Comparison of ENCODE assay signal across 13 cellular contexts in the genomic region with DNA sequence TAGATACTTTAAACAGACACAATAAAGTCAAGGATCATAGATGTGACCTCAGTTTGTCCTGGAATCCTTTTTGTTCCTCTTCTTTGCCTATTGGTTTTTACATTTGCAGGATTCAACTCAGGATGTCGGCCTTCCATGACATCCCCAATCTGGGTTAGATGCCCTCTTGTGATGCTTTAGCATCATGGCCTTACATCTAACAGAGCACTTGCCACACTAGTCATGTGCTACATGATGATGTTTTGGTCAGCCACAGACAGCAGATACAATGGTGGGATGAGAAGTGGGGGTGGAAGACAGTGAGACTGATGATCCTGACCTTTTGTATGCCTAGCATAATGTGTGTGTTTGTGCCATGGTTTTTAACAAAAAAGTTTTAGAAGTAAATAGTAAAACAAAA. TPM values are rescaled to one million over a fixed set of nuclear protein-coding genes. Genes with fewer than 3 reads are reported as not detected.
DNase-seq lines count a peak whose midpoint lies in the region; ATAC-seq and TF ChIP-seq lines count a peak whose summit lies in the region.
"Had no signal": no experiment of that assay in that cellular context is flagged by ENCODE, and none has a peak within 500 bp of the region (broad histone marks: within the 10 kb centered on the region; RNA-seq: fewer than 3 reads in every experiment).

No MANE protein-coding gene starts in this region.

- no peak overlapping the region for H3K4me2 ChIP-seq in OCI-LY7 (ENCODE audit: low read length)

- POLR2A ChIA-PET in activated naive CD8-positive, alpha-beta T cell treated with anti-CD3 and anti-CD28 coated beads, Interleukin-2, amount 10 ng/mL, durations not matched to agents 7 days and 5 days (lab: Charles Lee), result interaction anchor here (0.6 to 1.2 kb wide), 2 partner anchors 134 to 157 kb away, joined by 3 to 4 read pairs; no protein-coding TSS in a partner anchor
- POLR2A ChIA-PET in OCI-LY7 (lab: Charles Lee) (no interaction called here), GM10248 (lab: Yijun Ruan, JAX) (no interaction called here)

- peaks cover 19% of the 10 kb centered on the region for H3K36me3 Mint-ChIP-seq in activated naive CD8-positive, alpha-beta T cell treated with anti-CD3 and anti-CD28 coated beads, Interleukin-2, amount 10 ng/mL, durations not matched to agents 7 days and 5 days
- H3K36me3 Mint-ChIP-seq in activated naive CD8-positive, alpha-beta T cell treated with anti-CD3 and anti-CD28 coated beads for 36 hours, result peaks cover 11% of the 10 kb centered on the region
- peaks cover 17% of the 10 kb centered on the region for H3K36me3 Mint-ChIP-seq in type B pancreatic cell

- CTCF ChIA-PET in OCI-LY7 (lab: Charles Lee; ENCODE audit: unreplicated experiment) (no interaction called here), GM10248 (lab: Yijun Ruan, JAX) (interaction anchor here (1.1 to 3.2 kb wide), 4 partner anchors 8 to 16 kb away, joined by 3 to 14 read pairs (median 4); no protein-coding TSS in a partner anchor)

- H4K20me1 ChIP-seq in OCI-LY7 (ENCODE audit: insufficient read depth, low read length), result no peaks in the 10 kb centered on the region

- ATAC-seq in activated naive CD8-positive, alpha-beta T cell treated with anti-CD3 and anti-CD28 coated beads, Interleukin-2, amount 10 ng/mL, durations not matched to agents 7 days and 5 days (ENCODE audit: low read depth), result no peak
- no peak for ATAC-seq in body of pancreas

- H2AFZ ChIP-seq in OCI-LY7 (ENCODE audit: low read length), result no peak overlapping the region

- no peak for TF ChIP-seq POLR2A in body of pancreas (IDR thresholded peaks at IDR 0.05)

- BruUV-seq in OCI-LY7 (replicated peaks; lab: Mats Ljungman, UMichigan), result no TSS peak

- peaks cover 19% of the 10 kb centered on the region for H3K4me1 Mint-ChIP-seq in activated naive CD8-positive, alpha-beta T cell treated with anti-CD3 and anti-CD28 coated beads, Interleukin-2, amount 10 ng/mL, durations not matched to agents 7 days and 5 days
- H3K4me1 Mint-ChIP-seq in activated naive CD8-positive, alpha-beta T cell treated with anti-CD3 and anti-CD28 coated beads for 36 hours, result peaks cover 17% of the 10 kb centered on the region
- H3K4me1 Mint-ChIP-seq in type B pancreatic cell (ENCODE audit: unreplicated experiment), result peaks cover 8% of the 10 kb centered on the region

- DNase-seq in activated naive CD8-positive, alpha-beta T cell treated with anti-CD3 and anti-CD28 coated beads, Interleukin-2, amount 10 ng/mL, durations not matched to agents 7 days and 5 days, result no peak
- no peak for DNase-seq in activated naive CD8-positive, alpha-beta T cell treated with anti-CD3 and anti-CD28 coated beads for 36 hours
- DNase-seq in OCI-LY7 (ENCODE audit: low spot score) (peak; percentile 8), iPS-NIHi7 (ENCODE audit: extremely low spot score) (peak; percentile 13), type B pancreatic cell (ENCODE audit: extremely low spot score, unreplicated experiment) (no peak), body of pancreas (no peak), occipital lobe (lab: John Stamatoyannopoulos, UW) (no peak), GM10248 (ENCODE audit: extremely low spot score) (no peak)
- DNase-seq: BE2C, caudate nucleus, NCI-H1417 treated with DMSO at 0.1 percent for 48 hours had no signal

- TF ChIP-seq CTCF in OCI-LY7 (conservative IDR thresholded peaks at IDR 0.05; ENCODE audit: low read length) (0 out of 2 replicates have a peak, but pooled peaks have one; percentile 19), type B pancreatic cell (conservative IDR thresholded peaks at IDR 0.05) (no peak), body of pancreas (IDR thresholded peaks at IDR 0.05) (no peak), GM10248 (IDR thresholded peaks at IDR 0.05; ENCODE audit: control extremely low read depth, extremely low read depth, low read depth, missing control alignments) (no peak)

- H3K4me1 ChIP-seq in OCI-LY7 (ENCODE audit: insufficient read depth, low read length, poor library complexity, severe bottlenecking), result peaks cover 24% of the 10 kb centered on the region
- H3K4me1 ChIP-seq in body of pancreas, result peaks cover 25% of the 10 kb centered on the region
- H3K4me1 ChIP-seq: BE2C had no signal

- H3K36me3 ChIP-seq in OCI-LY7 (ENCODE audit: insufficient read depth, low read length), result peaks cover 37% of the 10 kb centered on the region
- H3K36me3 ChIP-seq in body of pancreas (replicated peaks in 1 of 2; ENCODE audit: insufficient read depth in 1 of 2, low read depth in 2 of 2), result peaks cover 0 to 5% of the 10 kb centered on the region in 2 donors

- no peak overlapping the region for H3K4me3 Mint-ChIP-seq in activated naive CD8-positive, alpha-beta T cell treated with anti-CD3 and anti-CD28 coated beads, Interleukin-2, amount 10 ng/mL, durations not matched to agents 7 days and 5 days
- H3K4me3 Mint-ChIP-seq in activated naive CD8-positive, alpha-beta T cell treated with anti-CD3 and anti-CD28 coated beads for 36 hours, result no peak overlapping the region
- H3K4me3 Mint-ChIP-seq in type B pancreatic cell, result peak overlapping the region; percentile 63

- H3K27me3 Mint-ChIP-seq in activated naive CD8-positive, alpha-beta T cell treated with anti-CD3 and anti-CD28 coated beads, Interleukin-2, amount 10 ng/mL, durations not matched to agents 7 days and 5 days, result no peaks in the 10 kb centered on the region
- no peaks in the 10 kb centered on the region for H3K27me3 Mint-ChIP-seq in activated naive CD8-positive, alpha-beta T cell treated with anti-CD3 and anti-CD28 coated beads for 36 hours
- H3K27me3 Mint-ChIP-seq in type B pancreatic cell, result no peaks in the 10 kb centered on the region
- H3K27me3 Mint-ChIP-seq: IgD-negative memory B cell had no signal

- H3K4me3 ChIP-seq in OCI-LY7 (ENCODE audit: low read depth, low read length, poor library complexity, severe bottlenecking) (no peak overlapping the region), body of pancreas (no peak overlapping the region)
- H3K4me3 ChIP-seq: tibial nerve had no signal

- 94 to 96% methylated on average over 1 of the region's 1 CpG for WGBS in body of pancreas, 2 donors

- H3K9me3 ChIP-seq in OCI-LY7 (ENCODE audit: low read length) (no peaks in the 10 kb centered on the region), body of pancreas (no peaks in the 10 kb centered on the region)
- H3K9me3 ChIP-seq: BE2C, tibial nerve had no signal

- peaks cover 26% of the 10 kb centered on the region for H3K79me2 ChIP-seq in OCI-LY7 (ENCODE audit: insufficient read depth, low read depth, low read length)

- no peaks in the 10 kb centered on the region for H3K9me2 ChIP-seq in OCI-LY7 (ENCODE audit: insufficient read depth, low read length)

- H3K27me3 ChIP-seq in body of pancreas, result no peaks in the 10 kb centered on the region
- H3K27me3 ChIP-seq: BE2C, tibial nerve had no signal

- intact Hi-C loops in OCI-LY7 (cut with micrococcal nuclease; ENCODE audit: unreplicated experiment) (no loop called here), body of pancreas (cut with DNase I) (no loop called here)

- H3K27ac ChIP-seq in OCI-LY7 (ENCODE audit: low read depth, low read length, poor library complexity, severe bottlenecking) (no peak overlapping the region), body of pancreas (no peak overlapping the region)
- H3K27ac ChIP-seq: tibial nerve had no signal

- H3K9me3 Mint-ChIP-seq in activated naive CD8-positive, alpha-beta T cell treated with anti-CD3 and anti-CD28 coated beads, Interleukin-2, amount 10 ng/mL, durations not matched to agents 7 days and 5 days, result no peaks in the 10 kb centered on the region
- H3K9me3 Mint-ChIP-seq in activated naive CD8-positive, alpha-beta T cell treated with anti-CD3 and anti-CD28 coated beads for 36 hours, result no peaks in the 10 kb centered on the region
- no peaks in the 10 kb centered on the region for H3K9me3 Mint-ChIP-seq in type B pancreatic cell
- H3K9me3 Mint-ChIP-seq: IgD-negative memory B cell had no signal

- H3K27ac Mint-ChIP-seq in activated naive CD8-positive, alpha-beta T cell treated with anti-CD3 and anti-CD28 coated beads, Interleukin-2, amount 10 ng/mL, durations not matched to agents 7 days and 5 days, result peak overlapping the region; percentile 61
- no peak overlapping the region for H3K27ac Mint-ChIP-seq in activated naive CD8-positive, alpha-beta T cell treated with anti-CD3 and anti-CD28 coated beads for 36 hours
- H3K27ac Mint-ChIP-seq in type B pancreatic cell, result peak overlapping the region; percentile 15

RNA-seq across cellular contexts. Expression of a gene that starts 1.8 kb away (rescaled TPM):
- total RNA-seq in activated naive CD8-positive, alpha-beta T cell treated with anti-CD3 and anti-CD28 coated beads, Interleukin-2, amount 10 ng/mL, durations not matched to agents 7 days and 5 days, result 100 to 1,000 TPM; 123 to 137 TPM
- total RNA-seq in activated naive CD8-positive, alpha-beta T cell treated with anti-CD3 and anti-CD28 coated beads for 36 hours, result 10 to 100 TPM; 40.4 to 40.5 TPM
- total RNA-seq in OCI-LY7 (2014; rRNA removed; shearing (Covaris generic)), result 39.6 and 46.5 TPM in 2 replicates
- total RNA-seq in OCI-LY7 (2022) (132 and 146 TPM in 2 replicates), type B pancreatic cell (ENCODE audit: low replicate concordance) (41.8 and 45.0 TPM in 2 replicates), body of pancreas (10 to 100 TPM; 14.2 to 21.3 TPM), occipital lobe (24.5 TPM)

RNA-seq across cellular contexts. Expression of a gene that starts 32.3 kb away (rescaled TPM):
- 10 to 100 TPM; 22.7 to 29.6 TPM for total RNA-seq in activated naive CD8-positive, alpha-beta T cell treated with anti-CD3 and anti-CD28 coated beads, Interleukin-2, amount 10 ng/mL, durations not matched to agents 7 days and 5 days
- total RNA-seq in activated naive CD8-positive, alpha-beta T cell treated with anti-CD3 and anti-CD28 coated beads for 36 hours, result 10 to 100 TPM; 38.6 to 41.0 TPM
- 14.2 and 18.1 TPM in 2 replicates for total RNA-seq in OCI-LY7 (2014; rRNA removed; shearing (Covaris generic))
- 30.6 and 35.2 TPM in 2 replicates for total RNA-seq in OCI-LY7 (2022)
- total RNA-seq in type B pancreatic cell (ENCODE audit: low replicate concordance), result 37.5 and 49.4 TPM in 2 replicates
- 10 to 100 TPM; 10.9 to 20.5 TPM for total RNA-seq in body of pancreas
- 37.9 TPM for total RNA-seq in occipital lobe

Comparison
In these comparisons a context has a peak if more than half of its experiments do, and no peak if none do; other contexts are left out.
1. DNase-seq: peak in OCI-LY7 (single experiment) and iPS-NIHi7 (single experiment); none in activated naive CD8-positive, alpha-beta T cell treated with anti-CD3 and anti-CD28 coated beads, Interleukin-2, amount 10 ng/mL, durations not matched to agents 7 days and 5 days (single experiment), activated naive CD8-positive, alpha-beta T cell treated with anti-CD3 and anti-CD28 coated beads for 36 hours (single experiment), type B pancreatic cell (single experiment), body of pancreas (0 of 4), occipital lobe (single experiment) and GM10248 (single experiment).